In genomic region chr2:139626128-139626527, GRCh38 we compare ENCODE assay signal across 2 cellular contexts.
TF ChIP-seq lines count a peak whose summit lies in the region.

No MANE protein-coding gene starts in this region.

TF ChIP-seq in HepG2, 621 proteins besides CTCF, POLR2A, EP300 and RAD21:
- TF ChIP-seq MAFK (conservative IDR thresholded peaks at IDR 0.05 in 1 of 2, IDR thresholded peaks at IDR 0.05 in 1 of 2; ENCODE audit: low read length in 2 of 2) = peak; percentile 83 to 92
- TF ChIP-seq HDAC1 (CRISPR knock-in tag; IDR thresholded peaks at IDR 0.05) = no peak
- TF ChIP-seq TFAP4 (IDR thresholded peaks at IDR 0.05; ENCODE audit: borderline replicate concordance, low read depth) = no peak
- peak; percentile 85 for TF ChIP-seq MAFF (IDR thresholded peaks at IDR 0.05; ENCODE audit: low read depth, low read length)

TF ChIP-seq in IMR-90, 13 proteins besides CTCF, POLR2A, EP300 and RAD21:
- TF ChIP-seq CHD1 (IDR thresholded peaks at IDR 0.05; ENCODE audit: low read depth, low read length) (no peak), MAFK (IDR thresholded peaks at IDR 0.05; ENCODE audit: low read depth, low read length) (peak; percentile 75)
